15 cellular contexts compared by ENCODE assay signal in the genomic region with DNA sequence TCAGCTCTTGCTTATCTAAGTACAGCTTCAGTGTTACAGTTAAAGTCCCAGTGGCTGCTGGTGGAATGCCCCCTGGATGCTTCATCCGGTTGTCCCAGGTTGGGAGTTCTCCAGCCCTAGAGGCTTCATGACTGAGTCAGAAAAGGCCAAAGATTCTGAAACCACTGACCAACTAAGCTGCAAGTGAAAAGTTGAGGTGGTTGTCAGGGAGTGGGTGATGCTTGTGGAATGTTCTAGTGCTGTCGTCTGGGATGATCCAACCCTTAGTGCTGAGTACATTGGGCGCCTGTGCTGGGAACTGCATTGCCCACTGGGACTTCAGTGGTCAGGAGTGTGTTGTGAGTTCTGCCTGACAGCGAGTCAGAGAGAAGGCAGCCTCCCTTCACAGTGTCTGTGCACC. TPM values are rescaled to one million over a fixed set of nuclear protein-coding genes. Genes with fewer than 3 reads are reported as not detected.
DNase-seq lines count a peak whose midpoint lies in the region; ATAC-seq and TF ChIP-seq lines count a peak whose summit lies in the region.
"Had no signal": no experiment of that assay in that cellular context is flagged by ENCODE, and none has a peak within 500 bp of the region (broad histone marks: within the 10 kb centered on the region; RNA-seq: fewer than 3 reads in every experiment).

No MANE protein-coding gene starts in this region.

- intact Hi-C loops in left colon (cut with DNase I, micrococcal nuclease) (loop anchor here in 1 of 2 donors (10.0 kb wide), 1 partner anchor 1289 kb away; no protein-coding TSS in a partner anchor), cardiac septum (cut with DNase I) (no loop called here)

- H3K4me3 ChIP-seq in AG09309 (ENCODE audit: control insufficient read depth, low read depth, low read length) (no peak overlapping the region), brain microvascular endothelial cell (ENCODE audit: low read depth, low read length) (no peak overlapping the region)
- H3K4me3 ChIP-seq: gastroesophageal sphincter, pancreas had no signal

- no peak for ATAC-seq in left colon
- ATAC-seq: gastroesophageal sphincter, pancreas had no signal

- in situ Hi-C loops in brain microvascular endothelial cell (cut with HindIII; ENCODE audit: low pct_ligation_motif_present, low sequenced_read_pairs), result no loop called here

- no peaks in the 10 kb centered on the region for H3K36me3 ChIP-seq in brain microvascular endothelial cell (replicated peaks)
- H3K36me3 ChIP-seq: BE2C, gastroesophageal sphincter, pancreas had no signal

- TF ChIP-seq CTCF in AG09309 (IDR thresholded peaks at IDR 0.05; ENCODE audit: control insufficient read depth, insufficient read depth, low read depth, low read length, missing control alignments) (no peak), brain microvascular endothelial cell (IDR thresholded peaks at IDR 0.05; ENCODE audit: low read depth, low read length, missing control alignments) (peak; percentile 24)

- no peaks in the 10 kb centered on the region for H3K27me3 ChIP-seq in brain microvascular endothelial cell (replicated peaks)
- H3K27me3 ChIP-seq: BE2C, pancreas had no signal

- peak overlapping the region; percentile 92 for H3K27ac ChIP-seq in brain microvascular endothelial cell
- H3K27ac ChIP-seq: gastroesophageal sphincter, pancreas had no signal

- DNase-seq in AG09309 (ENCODE audit: low read depth) (peak; percentile 85), HT1080 (ENCODE audit: low read depth) (peak; percentile 75), brain microvascular endothelial cell (peak; percentile 99), kidney tubule cell (ENCODE audit: low spot score) (peak; percentile 86), NCI-H1436 treated with DMSO at 0.1 percent for 48 hours (lab: John Stamatoyannopoulos, UW) (no peak), left colon (no peak), cardiac septum (ENCODE audit: low spot score) (no peak)
- no peak for DNase-seq in activated effector memory CD4-positive, alpha-beta T cell treated with anti-CD3 and anti-CD28 coated beads, Interleukin-2, amount 50 U/mL, for 16 hours
- DNase-seq: activated CD4-positive, alpha-beta T cell treated with anti-CD3 and anti-CD28 coated beads, Interleukin-2, amount 50 U/mL, for 4 hours; BE2C; MM.1S; NK-92 treated with Interleukin-12 subunit alpha and Interleukin-12 subunit beta, amount 100 ng/mL, for 24 hours; SIG-M5 had no signal

RNA-seq across cellular contexts. Expression of gene MTRR, which starts 57.3 kb away (rescaled TPM):
- 56.9 and 109 TPM in 2 replicates for total RNA-seq in HT1080 (2014; rRNA removed; shearing (Covaris generic))
- polyA plus RNA-seq in HT1080 (2015; cell fraction: cytosol; rRNA removed), result 52.4 and 78.4 TPM in 2 replicates
- polyA plus RNA-seq in HT1080 (2015; cell fraction: nucleus; rRNA removed), result 119 and 125 TPM in 2 replicates
- total RNA-seq in left colon, result 10 to 100 TPM; 37.4 to 44.0 TPM
- 37.2 TPM for total RNA-seq in cardiac septum

RNA-seq across cellular contexts. Expression of gene FASTKD3, which starts 57.5 kb away (rescaled TPM):
- total RNA-seq in HT1080 (2014; rRNA removed; shearing (Covaris generic)), result 24.7 and 24.9 TPM in 2 replicates
- 22.2 and 26.1 TPM in 2 replicates for polyA plus RNA-seq in HT1080 (2015; cell fraction: cytosol; rRNA removed)
- polyA plus RNA-seq in HT1080 (2015; cell fraction: nucleus; rRNA removed), result 52.9 and 58.3 TPM in 2 replicates
- total RNA-seq in left colon (10 to 100 TPM in 1 of 2 donors, 1 to 10 TPM in 1; 7.6 to 11.3 TPM), cardiac septum (4.7 TPM)

Comparison
In these comparisons a context has a peak if more than half of its experiments do, and no peak if none do; other contexts are left out.
1. DNase-seq: peak in AG09309 (single experiment), HT1080 (single experiment), brain microvascular endothelial cell (single experiment) and kidney tubule cell (single experiment); none in NCI-H1436 treated with DMSO at 0.1 percent for 48 hours (single experiment), activated effector memory CD4-positive, alpha-beta T cell treated with anti-CD3 and anti-CD28 coated beads, Interleukin-2, amount 50 U/mL, for 16 hours (single experiment), left colon (0 of 2) and cardiac septum (single experiment).